Comparison of ENCODE assay signal across 8 cellular contexts in the genomic region with DNA sequence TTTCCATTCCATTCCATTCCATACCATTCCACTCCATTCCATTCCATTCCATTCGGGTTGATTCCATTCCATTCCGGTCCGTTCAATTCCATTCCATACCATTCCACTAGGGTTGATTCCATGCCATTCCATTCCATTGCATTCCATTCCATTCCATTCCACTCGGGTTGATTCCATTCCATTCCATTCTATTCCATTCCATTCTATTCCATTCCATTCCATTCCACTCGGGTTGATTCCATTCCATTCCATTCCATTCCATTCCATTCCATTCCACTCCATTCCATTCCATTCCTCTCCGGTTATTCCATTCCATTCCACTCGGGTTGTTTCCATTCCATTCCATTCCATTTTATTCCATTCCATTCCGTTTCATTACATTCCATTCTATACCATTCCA.
DNase-seq lines count a peak whose midpoint lies in the region; ATAC-seq, FAIRE-seq and TF ChIP-seq lines count a peak whose summit lies in the region.
"Not testable (repeated sequence)": the region's sequence is repeated elsewhere in the genome, so short reads cannot be mapped to it uniquely, and the experiment has no call there.

No MANE protein-coding gene starts in this region.

- H3K4me3 ChIP-seq in heart left ventricle; right lobe of liver; pancreas; aorta (ENCODE audit: low read length in 2 of 2): not testable (repeated sequence)

- not testable (repeated sequence) for H3K36me3 ChIP-seq in heart left ventricle; right lobe of liver; pancreas; aorta (ENCODE audit: control insufficient read depth in 1 of 2, insufficient read depth in 2 of 2, low read length in 1 of 2)

- H3K27me3 ChIP-seq in heart left ventricle; right lobe of liver; pancreas; aorta (ENCODE audit: control insufficient read depth in 1 of 2, insufficient read depth in 2 of 2, low read length in 1 of 2): not testable (repeated sequence)

- WGBS in heart left ventricle, 4 donors = 55 to 69% (median 62%) methylated on average over 2 to 6 of the region's 8 CpGs
- WGBS in right lobe of liver (ENCODE audit: insufficient coverage, low coverage, low lambda C conversion rate, missing lambda C conversion rate) = 34% methylated on average over 7 of the region's 8 CpGs
- WGBS in pancreas, 2 donors = 62 to 68% methylated on average over 5 to 6 of the region's 8 CpGs
- WGBS in aorta, 2 donors = 72 to 83% methylated on average over 5 to 6 of the region's 8 CpGs

- H3K9me3 ChIP-seq in heart left ventricle = peaks cover 0 to 27% (median 6%) of the 10 kb centered on the region in 12 donors
- not testable (repeated sequence) for H3K9me3 ChIP-seq in right lobe of liver; pancreas; aorta (ENCODE audit: control insufficient read depth, low read length)

- H3K4me1 Mint-ChIP-seq in T-cell = not testable (repeated sequence)

- not testable (repeated sequence) for H3K27me3 Mint-ChIP-seq in T-cell

- TF ChIP-seq POLR2A in heart left ventricle (IDR thresholded peaks at IDR 0.05); right lobe of liver (IDR thresholded peaks at IDR 0.05): not testable (repeated sequence)

- not testable (repeated sequence) for TF ChIP-seq CTCF in heart left ventricle (IDR thresholded peaks at IDR 0.05); right lobe of liver (IDR thresholded peaks at IDR 0.05); pancreas (IDR thresholded peaks at IDR 0.05)

- not testable (repeated sequence) for H3K4me3 Mint-ChIP-seq in T-cell

- peaks cover 10% of the 10 kb centered on the region for H3K36me3 Mint-ChIP-seq in T-cell

- DNase-seq in T-cell, heart left ventricle, right lobe of liver, pancreas, aorta: not testable (repeated sequence)

- intact Hi-C loops in heart left ventricle (cut with DNase I); right lobe of liver (cut with DNase I); pancreas (cut with DNase I); aorta (cut with DNase I): not testable (repeated sequence)

- peaks cover 20 to 49% (median 32%) of the 10 kb centered on the region in 3 donors for H3K9me3 Mint-ChIP-seq in T-cell

- FAIRE-seq in pancreas (lab: Jason Lieb, UNC) = not testable (repeated sequence)

- H3K4me1 ChIP-seq in heart left ventricle; right lobe of liver; pancreas; aorta (ENCODE audit: control insufficient read depth in 1 of 2, insufficient read depth in 2 of 2, low read length in 2 of 2): not testable (repeated sequence)

- not testable (repeated sequence) for H3K27ac Mint-ChIP-seq in T-cell

- CTCF ChIA-PET in T-cell (lab: Charles Lee) = not testable (repeated sequence)

- POLR2A ChIA-PET in T-cell (lab: Charles Lee) = not testable (repeated sequence)

- not testable (repeated sequence) for H3K27ac ChIP-seq in heart left ventricle; right lobe of liver; pancreas; aorta (ENCODE audit: low read depth in 1 of 2, low read length in 2 of 2)

- ATAC-seq in GM18867 (IDR thresholded peaks at IDR 0.05; ENCODE audit: unreplicated experiment) (peak; percentile 34), GM21737 (IDR thresholded peaks at IDR 0.05; ENCODE audit: unreplicated experiment) (peak; percentile 32), HG03196 (IDR thresholded peaks at IDR 0.05; ENCODE audit: unreplicated experiment) (peak; percentile 31), T-cell (replicated peaks in 1 of 4) (peak in 3 of 4 experiments; percentile 33 to 44 (median 34)), heart left ventricle (peak in 3 of 4 donors; percentile 59 to 67 (median 60)), right lobe of liver (peak; percentile 46 to 65 (median 56)), pancreas (peak; percentile 39 to 58 (median 49)), aorta (ENCODE audit: low FRiP score) (peak; percentile 85)

Comparison
In these comparisons a context has a peak if more than half of its experiments do, and no peak if none do; other contexts are left out.
1. ATAC-seq: peak in every context shown above with its lines; median percentile 85 in aorta; 60 in heart left ventricle; 56 in right lobe of liver; 49 in pancreas; 34 in GM18867; 34 in T-cell; 32 in GM21737; 31 in HG03196.